Comparison of ENCODE assay signal across 2 cellular contexts in the genomic region with DNA sequence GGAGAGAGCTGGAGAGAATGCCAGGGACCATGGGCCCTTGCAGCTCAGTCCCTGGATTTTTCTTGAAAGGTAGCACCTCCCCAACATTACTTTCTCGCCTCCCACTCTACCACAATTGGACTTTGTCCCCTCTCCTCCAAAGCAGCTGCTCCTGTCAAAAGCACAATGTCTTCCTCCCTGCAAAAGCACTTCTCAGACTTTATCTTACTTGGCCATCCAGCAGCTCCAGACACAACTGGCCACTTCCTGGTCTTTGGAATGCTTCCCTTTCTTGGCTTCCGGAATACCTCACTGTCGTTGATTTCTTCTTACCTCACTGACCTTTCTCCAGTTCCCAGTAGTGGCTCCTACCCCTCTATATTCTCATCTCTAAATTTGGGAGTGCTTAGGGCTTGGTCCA.
TF ChIP-seq lines count a peak whose summit lies in the region.

No MANE protein-coding gene starts in this region.

TF ChIP-seq in GM23338, 12 proteins besides CTCF, POLR2A, EP300 and RAD21:
- no peak for TF ChIP-seq EZH2phosphoT487 (IDR thresholded peaks at IDR 0.05; ENCODE audit: unreplicated experiment)
- no peak for TF ChIP-seq CREB1 (CRISPR knock-in tag; IDR thresholded peaks at IDR 0.05; ENCODE audit: low read depth)
TF ChIP-seq in GM23338: peak in this region for 0.

TF ChIP-seq in H1, 55 proteins besides CTCF, POLR2A, EP300 and RAD21:
- no peak for TF ChIP-seq GABPA (IDR thresholded peaks at IDR 0.05; ENCODE audit: borderline replicate concordance, insufficient read depth, low read length)
- TF ChIP-seq, protein P1, sequence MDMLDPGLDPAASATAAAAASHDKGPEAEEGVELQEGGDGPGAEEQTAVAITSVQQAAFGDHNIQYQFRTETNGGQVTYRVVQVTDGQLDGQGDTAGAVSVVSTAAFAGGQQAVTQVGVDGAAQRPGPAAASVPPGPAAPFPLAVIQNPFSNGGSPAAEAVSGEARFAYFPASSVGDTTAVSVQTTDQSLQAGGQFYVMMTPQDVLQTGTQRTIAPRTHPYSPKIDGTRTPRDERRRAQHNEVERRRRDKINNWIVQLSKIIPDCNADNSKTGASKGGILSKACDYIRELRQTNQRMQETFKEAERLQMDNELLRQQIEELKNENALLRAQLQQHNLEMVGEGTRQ (IDR thresholded peaks at IDR 0.05; ENCODE audit: low read length), result no peak
- no peak for TF ChIP-seq SAP30 (IDR thresholded peaks at IDR 0.05; ENCODE audit: insufficient read depth, insufficient replicate concordance, low read length)
- TF ChIP-seq KDM4A (IDR thresholded peaks at IDR 0.05; ENCODE audit: low read depth, low read length, severe bottlenecking), result no peak
- no peak for TF ChIP-seq CEBPB (IDR thresholded peaks at IDR 0.05; ENCODE audit: low read depth, low read length)
- no peak for TF ChIP-seq YY1 (IDR thresholded peaks at IDR 0.05; ENCODE audit: low read depth, low read length)
- no peak for TF ChIP-seq SP2 (IDR thresholded peaks at IDR 0.05; ENCODE audit: low read length)
- TF ChIP-seq, protein P2, sequence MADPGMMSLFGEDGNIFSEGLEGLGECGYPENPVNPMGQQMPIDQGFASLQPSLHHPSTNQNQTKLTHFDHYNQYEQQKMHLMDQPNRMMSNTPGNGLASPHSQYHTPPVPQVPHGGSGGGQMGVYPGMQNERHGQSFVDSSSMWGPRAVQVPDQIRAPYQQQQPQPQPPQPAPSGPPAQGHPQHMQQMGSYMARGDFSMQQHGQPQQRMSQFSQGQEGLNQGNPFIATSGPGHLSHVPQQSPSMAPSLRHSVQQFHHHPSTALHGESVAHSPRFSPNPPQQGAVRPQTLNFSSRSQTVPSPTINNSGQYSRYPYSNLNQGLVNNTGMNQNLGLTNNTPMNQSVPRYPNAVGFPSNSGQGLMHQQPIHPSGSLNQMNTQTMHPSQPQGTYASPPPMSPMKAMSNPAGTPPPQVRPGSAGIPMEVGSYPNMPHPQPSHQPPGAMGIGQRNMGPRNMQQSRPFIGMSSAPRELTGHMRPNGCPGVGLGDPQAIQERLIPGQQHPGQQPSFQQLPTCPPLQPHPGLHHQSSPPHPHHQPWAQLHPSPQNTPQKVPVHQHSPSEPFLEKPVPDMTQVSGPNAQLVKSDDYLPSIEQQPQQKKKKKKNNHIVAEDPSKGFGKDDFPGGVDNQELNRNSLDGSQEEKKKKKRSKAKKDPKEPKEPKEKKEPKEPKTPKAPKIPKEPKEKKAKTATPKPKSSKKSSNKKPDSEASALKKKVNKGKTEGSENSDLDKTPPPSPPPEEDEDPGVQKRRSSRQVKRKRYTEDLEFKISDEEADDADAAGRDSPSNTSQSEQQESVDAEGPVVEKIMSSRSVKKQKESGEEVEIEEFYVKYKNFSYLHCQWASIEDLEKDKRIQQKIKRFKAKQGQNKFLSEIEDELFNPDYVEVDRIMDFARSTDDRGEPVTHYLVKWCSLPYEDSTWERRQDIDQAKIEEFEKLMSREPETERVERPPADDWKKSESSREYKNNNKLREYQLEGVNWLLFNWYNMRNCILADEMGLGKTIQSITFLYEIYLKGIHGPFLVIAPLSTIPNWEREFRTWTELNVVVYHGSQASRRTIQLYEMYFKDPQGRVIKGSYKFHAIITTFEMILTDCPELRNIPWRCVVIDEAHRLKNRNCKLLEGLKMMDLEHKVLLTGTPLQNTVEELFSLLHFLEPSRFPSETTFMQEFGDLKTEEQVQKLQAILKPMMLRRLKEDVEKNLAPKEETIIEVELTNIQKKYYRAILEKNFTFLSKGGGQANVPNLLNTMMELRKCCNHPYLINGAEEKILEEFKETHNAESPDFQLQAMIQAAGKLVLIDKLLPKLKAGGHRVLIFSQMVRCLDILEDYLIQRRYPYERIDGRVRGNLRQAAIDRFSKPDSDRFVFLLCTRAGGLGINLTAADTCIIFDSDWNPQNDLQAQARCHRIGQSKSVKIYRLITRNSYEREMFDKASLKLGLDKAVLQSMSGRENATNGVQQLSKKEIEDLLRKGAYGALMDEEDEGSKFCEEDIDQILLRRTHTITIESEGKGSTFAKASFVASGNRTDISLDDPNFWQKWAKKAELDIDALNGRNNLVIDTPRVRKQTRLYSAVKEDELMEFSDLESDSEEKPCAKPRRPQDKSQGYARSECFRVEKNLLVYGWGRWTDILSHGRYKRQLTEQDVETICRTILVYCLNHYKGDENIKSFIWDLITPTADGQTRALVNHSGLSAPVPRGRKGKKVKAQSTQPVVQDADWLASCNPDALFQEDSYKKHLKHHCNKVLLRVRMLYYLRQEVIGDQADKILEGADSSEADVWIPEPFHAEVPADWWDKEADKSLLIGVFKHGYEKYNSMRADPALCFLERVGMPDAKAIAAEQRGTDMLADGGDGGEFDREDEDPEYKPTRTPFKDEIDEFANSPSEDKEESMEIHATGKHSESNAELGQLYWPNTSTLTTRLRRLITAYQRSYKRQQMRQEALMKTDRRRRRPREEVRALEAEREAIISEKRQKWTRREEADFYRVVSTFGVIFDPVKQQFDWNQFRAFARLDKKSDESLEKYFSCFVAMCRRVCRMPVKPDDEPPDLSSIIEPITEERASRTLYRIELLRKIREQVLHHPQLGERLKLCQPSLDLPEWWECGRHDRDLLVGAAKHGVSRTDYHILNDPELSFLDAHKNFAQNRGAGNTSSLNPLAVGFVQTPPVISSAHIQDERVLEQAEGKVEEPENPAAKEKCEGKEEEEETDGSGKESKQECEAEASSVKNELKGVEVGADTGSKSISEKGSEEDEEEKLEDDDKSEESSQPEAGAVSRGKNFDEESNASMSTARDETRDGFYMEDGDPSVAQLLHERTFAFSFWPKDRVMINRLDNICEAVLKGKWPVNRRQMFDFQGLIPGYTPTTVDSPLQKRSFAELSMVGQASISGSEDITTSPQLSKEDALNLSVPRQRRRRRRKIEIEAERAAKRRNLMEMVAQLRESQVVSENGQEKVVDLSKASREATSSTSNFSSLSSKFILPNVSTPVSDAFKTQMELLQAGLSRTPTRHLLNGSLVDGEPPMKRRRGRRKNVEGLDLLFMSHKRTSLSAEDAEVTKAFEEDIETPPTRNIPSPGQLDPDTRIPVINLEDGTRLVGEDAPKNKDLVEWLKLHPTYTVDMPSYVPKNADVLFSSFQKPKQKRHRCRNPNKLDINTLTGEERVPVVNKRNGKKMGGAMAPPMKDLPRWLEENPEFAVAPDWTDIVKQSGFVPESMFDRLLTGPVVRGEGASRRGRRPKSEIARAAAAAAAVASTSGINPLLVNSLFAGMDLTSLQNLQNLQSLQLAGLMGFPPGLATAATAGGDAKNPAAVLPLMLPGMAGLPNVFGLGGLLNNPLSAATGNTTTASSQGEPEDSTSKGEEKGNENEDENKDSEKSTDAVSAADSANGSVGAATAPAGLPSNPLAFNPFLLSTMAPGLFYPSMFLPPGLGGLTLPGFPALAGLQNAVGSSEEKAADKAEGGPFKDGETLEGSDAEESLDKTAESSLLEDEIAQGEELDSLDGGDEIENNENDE (IDR thresholded peaks at IDR 0.05; ENCODE audit: insufficient replicate concordance, low read length), result no peak
- no peak for TF ChIP-seq JUND (IDR thresholded peaks at IDR 0.05; ENCODE audit: low read length)
- TF ChIP-seq POLR2AphosphoS5 (IDR thresholded peaks at IDR 0.05; ENCODE audit: low read depth, low read length), result no peak
- TF ChIP-seq HDAC2 (IDR thresholded peaks at IDR 0.05; ENCODE audit: borderline replicate concordance in 1 of 2, low read depth in 2 of 2, low read length in 2 of 2), result no peak
- TF ChIP-seq JUN (IDR thresholded peaks at IDR 0.05; ENCODE audit: low read depth, low read length), result no peak
